ENCODE assay signal across 25 cellular contexts in genomic region chr21:21236981-21237380, GRCh38.
"Had no signal": no experiment of that assay in that cellular context is flagged by ENCODE, and none has a peak within 500 bp of the region (broad histone marks: within the 10 kb centered on the region; RNA-seq: fewer than 3 reads in every experiment).

No MANE protein-coding gene starts in this region.

- DNase-seq: activated B cell treated with CpG ODN at 0.5 μM for 24 hours; activated CD4-positive, alpha-beta T cell treated with anti-CD3 and anti-CD28 coated beads for 48 hours; activated CD4-positive, alpha-beta T cell treated with anti-CD3 and anti-CD28 coated beads, Interleukin-2, amount 50 U/mL, for 1 hour; activated CD4-positive, alpha-beta T cell treated with anti-CD3 and anti-CD28 coated beads, Interleukin-2, amount 50 U/mL, for 48 hours; activated CD8-positive, alpha-beta memory T cell treated with anti-CD3 and anti-CD28 coated beads for 24 hours; activated CD8-positive, alpha-beta T cell treated with anti-CD3 and anti-CD28 coated beads for 36 hours; activated effector memory CD4-positive, alpha-beta T cell treated with Interleukin-2 at 50 U/mL for 16 hours; activated gamma-delta T cell treated with Interleukin-2 at 50 U/mL for 16 hours; activated naive CD4-positive, alpha-beta T cell treated with anti-CD3 and anti-CD28 coated beads, Interleukin-2, amount 50 U/mL, for 16 hours; activated naive CD4-positive, alpha-beta T cell treated with Interleukin-2 at 50 U/mL for 16 hours; activated T-cell treated with anti-CD3 and anti-CD28 coated beads, Interleukin-2, amount 50 U/mL, for 4 hours; amniotic stem cell; anterior cingulate cortex; brain microvascular endothelial cell; dorsolateral prefrontal cortex; effector memory CD4-positive, alpha-beta T cell; endodermal cell; foreskin fibroblast; head of caudate nucleus; T-helper 1 cell; T-helper 17 cell had no signal

- FAIRE-seq: astrocyte, bronchial epithelial cell had no signal

- H3K27ac ChIP-seq: brain microvascular endothelial cell, coronary artery, VCaP had no signal

- H3K4me3 ChIP-seq: coronary artery, dorsolateral prefrontal cortex had no signal

- H3K27me3 ChIP-seq: brain microvascular endothelial cell, dorsolateral prefrontal cortex had no signal

- H3K36me3 ChIP-seq: brain microvascular endothelial cell had no signal
